18 cellular contexts compared by ENCODE assay signal in the genomic region with DNA sequence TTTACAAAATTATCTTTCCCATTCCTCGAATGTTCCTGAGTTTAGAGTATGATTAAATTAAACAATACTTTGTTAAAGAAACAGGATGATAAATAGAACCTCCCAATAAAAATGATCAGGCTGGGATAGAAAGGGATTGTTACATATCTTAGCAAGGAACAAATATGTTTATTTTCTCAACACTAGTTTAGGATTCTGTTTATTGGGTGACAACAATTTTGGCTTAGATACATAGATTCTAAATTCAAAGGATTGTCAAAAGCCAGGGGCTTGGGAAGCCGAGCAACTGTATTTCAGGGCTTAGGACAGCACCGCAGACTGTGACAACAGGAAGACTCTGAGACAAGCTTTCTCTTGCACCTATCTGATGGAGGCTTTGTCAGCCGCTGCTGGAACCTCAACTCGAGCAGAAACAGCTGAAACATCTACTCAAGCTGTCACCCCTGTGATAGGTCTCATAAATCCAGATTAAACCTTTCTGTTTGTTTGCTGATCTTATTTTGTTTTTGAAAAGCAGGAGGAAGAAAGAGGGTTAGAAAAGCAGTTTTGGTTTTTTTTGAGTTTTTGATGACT.
A peak's percentile ranks its signal among the peaks of the same experiment; 100 is the strongest.
DNase-seq lines count a peak whose midpoint lies in the region; ATAC-seq and TF ChIP-seq lines count a peak whose summit lies in the region.
"Had no signal": no experiment of that assay in that cellular context is flagged by ENCODE, and none has a peak within 500 bp of the region (broad histone marks: within the 10 kb centered on the region; RNA-seq: fewer than 3 reads in every experiment).

No MANE protein-coding gene starts in this region.

- H2AK5ac ChIP-seq in neuronal stem cell (ENCODE audit: low read depth, low read length), result no peak overlapping the region

- no peak overlapping the region for H2BK12ac ChIP-seq in neuronal stem cell (ENCODE audit: low read length)

- CTCF ChIA-PET in WTC11 (lab: Charles Lee), result no interaction called here

- TF ChIP-seq CTCF in WTC11 (IDR thresholded peaks at IDR 0.05), result no peak

- no peaks in the 10 kb centered on the region for H3K36me3 Mint-ChIP-seq in WTC11

- peak; percentile 41 for DNase-seq in NCI-H510A treated with DMSO at 0.1 percent for 48 hours (lab: John Stamatoyannopoulos, UW)
- DNase-seq in NCI-H510A (lab: John Stamatoyannopoulos, UW), result no peak
- DNase-seq in NCI-H1694 treated with DMSO at 0.1 percent for 48 hours (lab: John Stamatoyannopoulos, UW), result peak; percentile 12
- DNase-seq in WTC11 (ENCODE audit: low spot score), result no peak
- no peak for DNase-seq in neuronal stem cell (ENCODE audit: low spot score)
- DNase-seq in HK-2 (ENCODE audit: unreplicated experiment), result no peak
- DNase-seq: CD4-positive, alpha-beta T cell; EL; HCEC 1CT; IMR-90; Kasumi-1; NCI-H1436 treated with DMSO at 0.1 percent for 48 hours; NCI-H2171 treated with DMSO at 0.1 percent for 48 hours; SW 1271 had no signal

- no peak overlapping the region for H2BK5ac ChIP-seq in neuronal stem cell (ENCODE audit: low read length)

- H3K18ac ChIP-seq in neuronal stem cell (ENCODE audit: low read length), result no peak overlapping the region

- H3K4me1 ChIP-seq in neuronal stem cell (ENCODE audit: control insufficient read depth in 2 of 2, insufficient read depth in 1 of 2, low read depth in 1 of 2, low read length in 2 of 2), result peaks cover 5 to 35% of the 10 kb centered on the region in 2 donors
- H3K4me1 ChIP-seq: SJSA1 had no signal

- no peak overlapping the region for H2BK120ac ChIP-seq in neuronal stem cell (ENCODE audit: low read depth, low read length)

- POLR2A ChIA-PET in WTC11 (lab: Charles Lee), result no interaction called here

- H3K4me3 ChIP-seq in neuronal stem cell (ENCODE audit: low read length in 2 of 2), result no peak overlapping the region
- H3K4me3 ChIP-seq: SJSA1 had no signal

- H2AFZ ChIP-seq in neuronal stem cell (ENCODE audit: low read length), result peak overlapping the region; percentile 47

- no peak overlapping the region for H3K27ac ChIP-seq in neuronal stem cell (replicated peaks; ENCODE audit: low read length)
- H3K27ac ChIP-seq: SJSA1 had no signal

- H4K8ac ChIP-seq in neuronal stem cell (ENCODE audit: low read depth, low read length), result no peak overlapping the region

- peak; percentile 46; the same call in 1 of the 2 replicates for ATAC-seq in WTC11
- ATAC-seq in GM19035 (IDR thresholded peaks at IDR 0.05; ENCODE audit: unreplicated experiment), result no peak
- ATAC-seq in HG02678 (IDR thresholded peaks at IDR 0.05; ENCODE audit: unreplicated experiment), result no peak

- no peaks in the 10 kb centered on the region for H3K36me3 ChIP-seq in neuronal stem cell (replicated peaks in 1 of 2; ENCODE audit: control insufficient read depth in 2 of 2, insufficient read depth in 2 of 2, low read length in 2 of 2)
- H3K36me3 ChIP-seq: SJSA1 had no signal

- no peak overlapping the region for H3K23ac ChIP-seq in neuronal stem cell (ENCODE audit: low read depth, low read length, poor library complexity)

- no peak overlapping the region for H3K4me3 Mint-ChIP-seq in WTC11
- H3K4me3 Mint-ChIP-seq: CD4-positive, alpha-beta T cell; T-helper 2 cell treated with Interferon-gamma antibody and Interleukin-4, amounts not matched to agents 5 μg/mL and 100 μg/mL, for 36 hours had no signal

- H3K9ac ChIP-seq in neuronal stem cell (ENCODE audit: low read depth, low read length, poor library complexity), result no peak overlapping the region

- H3K4me2 ChIP-seq in neuronal stem cell (ENCODE audit: insufficient read depth, low read length, poor library complexity, severe bottlenecking), result no peak overlapping the region

- no peaks in the 10 kb centered on the region for H3K27me3 Mint-ChIP-seq in WTC11 (ENCODE audit: low read depth)

- H4K91ac ChIP-seq in neuronal stem cell (ENCODE audit: low read depth, low read length, poor library complexity), result no peak overlapping the region

- WGBS in neuronal stem cell (ENCODE audit: extremely low coverage in 2 of 2, insufficient read length in 2 of 2, insufficient replicate concordance in 1 of 2), 2 donors, result no CpG with 5 or more reads among the region's 5 CpGs

- H3K79me1 ChIP-seq in neuronal stem cell (ENCODE audit: low read depth, low read length), result no peaks in the 10 kb centered on the region

- no peaks in the 10 kb centered on the region for H3K9me3 ChIP-seq in neuronal stem cell (replicated peaks in 1 of 2; ENCODE audit: control insufficient read depth in 2 of 2, insufficient read depth in 1 of 2, low read depth in 1 of 2, low read length in 2 of 2)
- H3K9me3 ChIP-seq: SJSA1 had no signal

- no peak overlapping the region for H3K14ac ChIP-seq in neuronal stem cell (ENCODE audit: low read length)

- peaks cover 48% of the 10 kb centered on the region for H3K4me1 Mint-ChIP-seq in WTC11

- no peak overlapping the region for H2BK15ac ChIP-seq in neuronal stem cell (ENCODE audit: low read length)

- H3K9me3 Mint-ChIP-seq in WTC11, result peaks cover 4% of the 10 kb centered on the region; the same call in 1 of the 2 replicates

- H3K27me3 ChIP-seq in neuronal stem cell (ENCODE audit: control insufficient read depth in 3 of 3, insufficient read depth in 3 of 3, low read depth in 1 of 3, low read length in 3 of 3), result no peaks in the 10 kb centered on the region
- H3K27me3 ChIP-seq: SJSA1 had no signal

- H3K27ac Mint-ChIP-seq in WTC11, result peak overlapping the region; percentile 82; the same call in 1 of the 2 replicates
- H3K27ac Mint-ChIP-seq: CD4-positive, alpha-beta T cell; T-helper 2 cell treated with Interferon-gamma antibody and Interleukin-4, amounts not matched to agents 5 μg/mL and 100 μg/mL, for 36 hours had no signal

- H3K4ac ChIP-seq in neuronal stem cell (ENCODE audit: low read length), result no peak overlapping the region

TF ChIP-seq in WTC11, 78 proteins besides CTCF, POLR2A, EP300 and RAD21:
- TF ChIP-seq ATF1 (CRISPR knock-in tag; IDR thresholded peaks at IDR 0.05), result no peak
- TF ChIP-seq NFATC4 (CRISPR knock-in tag; IDR thresholded peaks at IDR 0.05), result no peak
- no peak for TF ChIP-seq TCF7 (CRISPR knock-in tag; IDR thresholded peaks at IDR 0.05; ENCODE audit: low read depth)
- TF ChIP-seq ZNF317 (CRISPR knock-in tag; IDR thresholded peaks at IDR 0.05; ENCODE audit: borderline replicate concordance, low read depth), result no peak

Comparison
In these comparisons a context has a peak if more than half of its experiments do, and no peak if none do; other contexts are left out.
1. DNase-seq: peak in NCI-H510A treated with DMSO at 0.1 percent for 48 hours (single experiment) and NCI-H1694 treated with DMSO at 0.1 percent for 48 hours (single experiment); none in NCI-H510A (single experiment), WTC11 (single experiment), neuronal stem cell (single experiment) and HK-2 (single experiment).